ENCODE assay signal across 10 cellular contexts in the genomic region with DNA sequence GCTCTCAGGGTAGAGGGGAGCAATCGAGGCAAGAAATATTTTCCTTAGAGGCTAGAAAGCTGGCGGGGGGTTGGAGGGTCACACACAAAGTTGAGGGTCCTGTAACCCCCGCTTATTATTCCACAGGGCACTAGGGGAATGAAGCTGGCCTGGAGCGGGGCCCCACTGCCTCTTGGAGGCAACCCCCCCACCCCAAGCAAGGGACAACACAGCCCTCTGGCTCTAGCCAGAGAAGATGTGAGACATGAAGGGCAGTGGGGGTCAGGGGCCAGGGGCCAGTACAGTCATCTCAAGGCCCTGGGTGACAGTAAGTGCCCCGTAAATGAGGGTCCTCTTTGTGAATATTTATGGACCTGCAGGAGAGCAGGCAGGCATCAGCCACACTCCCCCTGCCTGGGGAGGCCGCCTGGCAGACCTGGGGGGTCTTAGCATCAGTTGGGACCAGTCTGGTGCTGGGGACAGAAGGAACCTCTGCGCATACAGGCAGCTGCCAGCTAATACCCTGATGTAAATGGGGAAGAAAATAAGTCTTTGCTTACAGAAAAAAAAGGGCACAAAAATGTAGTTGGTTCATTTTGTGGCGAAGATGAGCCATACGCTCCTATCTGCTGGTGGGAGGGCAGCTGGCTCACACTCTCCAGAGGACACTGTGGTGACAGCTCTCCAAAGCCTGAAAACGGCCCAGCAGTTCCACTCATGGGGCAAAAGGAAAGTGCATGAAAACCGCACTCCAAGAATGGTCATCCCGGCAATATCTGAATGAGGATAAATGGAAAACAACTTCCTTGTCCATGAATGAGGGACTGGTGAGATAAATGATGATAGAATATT. TPM values are rescaled to one million over a fixed set of nuclear protein-coding genes. Genes with fewer than 3 reads are reported as not detected.
DNase-seq lines count a peak whose midpoint lies in the region; ATAC-seq and FAIRE-seq lines count a peak whose summit lies in the region.
"Had no signal": no experiment of that assay in that cellular context is flagged by ENCODE, and none has a peak within 500 bp of the region (broad histone marks: within the 10 kb centered on the region; RNA-seq: fewer than 3 reads in every experiment).

No MANE protein-coding gene starts in this region.

- no peak overlapping the region for H3K23ac ChIP-seq in neuronal stem cell (ENCODE audit: low read depth, low read length, poor library complexity)

- peak overlapping the region in 8 of 11 experiments; percentile 13 to 92 (median 74); a peak in 11 of 22 replicates for H3K4me2 ChIP-seq in BLaER1 treated with 17β-estradiol and CSF1 and Interleukin-3, amounts not matched to agents 10 nM and 100 nM
- no peak overlapping the region for H3K4me2 ChIP-seq in neuronal stem cell (ENCODE audit: insufficient read depth, low read length, poor library complexity, severe bottlenecking)

- no peak overlapping the region for H2BK5ac ChIP-seq in neuronal stem cell (ENCODE audit: low read length)

- peak; percentile 86 for FAIRE-seq in HTR-8/SVneo (lab: Jason Lieb, UNC)

- no peak overlapping the region for H2AK5ac ChIP-seq in neuronal stem cell (ENCODE audit: low read depth, low read length)

- H3K4me1 Mint-ChIP-seq in activated naive CD8-positive, alpha-beta T cell treated with anti-CD3 and anti-CD28 coated beads, Interleukin-2, amount 50 U/mL, for 24 hours = peaks cover 35% of the 10 kb centered on the region

- H3K9me3 Mint-ChIP-seq in activated naive CD8-positive, alpha-beta T cell treated with anti-CD3 and anti-CD28 coated beads, Interleukin-2, amount 50 U/mL, for 24 hours = no peaks in the 10 kb centered on the region

- no peak overlapping the region for H4K91ac ChIP-seq in neuronal stem cell (ENCODE audit: low read depth, low read length, poor library complexity)

- H4K20me1 ChIP-seq in BLaER1 treated with 17β-estradiol and CSF1 and Interleukin-3, amounts not matched to agents 10 nM and 100 nM = peaks cover 0 to 5% (median 0%) of the 10 kb centered on the region in 11 experiments; a peak in 2 of 22 replicates

- peak overlapping the region; percentile 87 for H3K27ac Mint-ChIP-seq in activated naive CD8-positive, alpha-beta T cell treated with anti-CD3 and anti-CD28 coated beads, Interleukin-2, amount 50 U/mL, for 24 hours

- ATAC-seq in activated naive CD8-positive, alpha-beta T cell treated with anti-CD3 and anti-CD28 coated beads, Interleukin-2, amount 50 U/mL, for 24 hours = peak; percentile 93
- ATAC-seq in HG02798 (IDR thresholded peaks at IDR 0.05; ENCODE audit: poor library complexity, unreplicated experiment) (no peak), GM19463 (IDR thresholded peaks at IDR 0.05; ENCODE audit: unreplicated experiment) (no peak), GM19397 (IDR thresholded peaks at IDR 0.05; ENCODE audit: unreplicated experiment) (no peak)

- H3K14ac ChIP-seq in neuronal stem cell (ENCODE audit: low read length) = no peak overlapping the region

- peaks cover under 1% of the 10 kb centered on the region for H3K36me3 Mint-ChIP-seq in activated naive CD8-positive, alpha-beta T cell treated with anti-CD3 and anti-CD28 coated beads, Interleukin-2, amount 50 U/mL, for 24 hours (ENCODE audit: low read depth)

- peak overlapping the region; percentile 64 for H3K4me3 Mint-ChIP-seq in activated naive CD8-positive, alpha-beta T cell treated with anti-CD3 and anti-CD28 coated beads, Interleukin-2, amount 50 U/mL, for 24 hours

- no peaks in the 10 kb centered on the region for H3K79me1 ChIP-seq in neuronal stem cell (ENCODE audit: low read depth, low read length)

- H3K9ac ChIP-seq in BLaER1 treated with 17β-estradiol and CSF1 and Interleukin-3, amounts not matched to agents 10 nM and 100 nM = peak overlapping the region in 9 of 11 experiments; percentile 2 to 79 (median 27); a peak in 7 of 22 replicates
- no peak overlapping the region for H3K9ac ChIP-seq in neuronal stem cell (ENCODE audit: low read depth, low read length, poor library complexity)

- peaks cover 51 to 74% (median 70%) of the 10 kb centered on the region in 10 experiments for H3K4me1 ChIP-seq in BLaER1 treated with 17β-estradiol and CSF1 and Interleukin-3, amounts not matched to agents 10 nM and 100 nM
- H3K4me1 ChIP-seq in neuronal stem cell (ENCODE audit: control insufficient read depth in 2 of 2, insufficient read depth in 1 of 2, low read depth in 1 of 2, low read length in 2 of 2) = peaks cover 12 to 36% of the 10 kb centered on the region in 2 donors

- no peak for DNase-seq in HTR-8/SVneo (ENCODE audit: insufficient read length, low spot score)
- peak; percentile 65 for DNase-seq in activated naive CD8-positive, alpha-beta T cell treated with anti-CD3 and anti-CD28 coated beads, Interleukin-2, amount 50 U/mL, for 24 hours
- DNase-seq in neuronal stem cell (ENCODE audit: low spot score) = no peak
- no peak for DNase-seq in NCI-H2081 treated with DMSO at 0.1 percent for 48 hours (lab: John Stamatoyannopoulos, UW)
- DNase-seq: occipital lobe had no signal

- peak overlapping the region; percentile 12 for H2BK15ac ChIP-seq in neuronal stem cell (ENCODE audit: low read length)

- no peak overlapping the region for H2BK12ac ChIP-seq in neuronal stem cell (ENCODE audit: low read length)

- no peak overlapping the region for H3K18ac ChIP-seq in neuronal stem cell (ENCODE audit: low read length)

- H4K8ac ChIP-seq in neuronal stem cell (ENCODE audit: low read depth, low read length) = no peak overlapping the region

- H3K4ac ChIP-seq in neuronal stem cell (ENCODE audit: low read length) = no peak overlapping the region

- peaks cover 0 to 9% (median 6%) of the 10 kb centered on the region in 11 experiments; a peak in 11 of 22 replicates for H3K9me3 ChIP-seq in BLaER1 treated with 17β-estradiol and CSF1 and Interleukin-3, amounts not matched to agents 10 nM and 100 nM (replicated peaks in 1 of 11)
- no peaks in the 10 kb centered on the region for H3K9me3 ChIP-seq in neuronal stem cell (replicated peaks in 1 of 2; ENCODE audit: control insufficient read depth in 2 of 2, insufficient read depth in 1 of 2, low read depth in 1 of 2, low read length in 2 of 2)
- H3K9me3 ChIP-seq: tibial artery had no signal

- no peak overlapping the region for H2AFZ ChIP-seq in neuronal stem cell (ENCODE audit: low read length)

- H3K27me3 ChIP-seq in BLaER1 treated with 17β-estradiol and CSF1 and Interleukin-3, amounts not matched to agents 10 nM and 100 nM = no peaks in the 10 kb centered on the region
- H3K27me3 ChIP-seq in neuronal stem cell (ENCODE audit: control insufficient read depth in 3 of 3, insufficient read depth in 3 of 3, low read depth in 1 of 3, low read length in 3 of 3) = no peaks in the 10 kb centered on the region
- H3K27me3 ChIP-seq: tibial artery had no signal

- no peak overlapping the region for H2BK120ac ChIP-seq in neuronal stem cell (ENCODE audit: low read depth, low read length)

- no peak overlapping the region for H3K4me3 ChIP-seq in BLaER1 treated with 17β-estradiol and CSF1 and Interleukin-3, amounts not matched to agents 10 nM and 100 nM
- no peak overlapping the region for H3K4me3 ChIP-seq in neuronal stem cell (ENCODE audit: low read length in 2 of 2)
- H3K4me3 ChIP-seq: tibial artery had no signal

- no peaks in the 10 kb centered on the region for H3K27me3 Mint-ChIP-seq in activated naive CD8-positive, alpha-beta T cell treated with anti-CD3 and anti-CD28 coated beads, Interleukin-2, amount 50 U/mL, for 24 hours

- H3K36me3 ChIP-seq in BLaER1 treated with 17β-estradiol and CSF1 and Interleukin-3, amounts not matched to agents 10 nM and 100 nM = no peaks in the 10 kb centered on the region
- H3K36me3 ChIP-seq in neuronal stem cell (replicated peaks in 1 of 2; ENCODE audit: control insufficient read depth in 2 of 2, insufficient read depth in 2 of 2, low read length in 2 of 2) = no peaks in the 10 kb centered on the region

- WGBS in neuronal stem cell (ENCODE audit: extremely low coverage in 2 of 2, insufficient read length in 2 of 2, insufficient replicate concordance in 1 of 2), 2 donors = no CpG with 5 or more reads among the region's 12 CpGs

- H3K27ac ChIP-seq in BLaER1 treated with 17β-estradiol and CSF1 and Interleukin-3, amounts not matched to agents 10 nM and 100 nM = peak overlapping the region in 7 of 11 experiments; percentile 49 to 88 (median 79); a peak in 14 of 22 replicates
- H3K27ac ChIP-seq in neuronal stem cell (replicated peaks; ENCODE audit: low read length) = no peak overlapping the region
- H3K27ac ChIP-seq: tibial artery had no signal

RNA-seq across cellular contexts. Expression of a gene that starts 21.9 kb away (rescaled TPM):
- 9.3 TPM for polyA plus RNA-seq in neuronal stem cell (2013, experiment 1 of 2)
- polyA plus RNA-seq in neuronal stem cell (2013, experiment 2 of 2) = 9.3 TPM

RNA-seq across cellular contexts. Expression of a gene that starts 42.7 kb away (rescaled TPM):
- polyA plus RNA-seq in neuronal stem cell (2013, experiment 1 of 2) = 37.2 TPM
- polyA plus RNA-seq in neuronal stem cell (2013, experiment 2 of 2) = 37.0 TPM
